ENCODE assay signal across 8 cellular contexts in genomic region chr17:39527220-39527813, GRCh38.
DNase-seq lines count a peak whose midpoint lies in the region; ATAC-seq and TF ChIP-seq lines count a peak whose summit lies in the region.

No MANE protein-coding gene starts in this region.

- ATAC-seq in HG02870 (IDR thresholded peaks at IDR 0.05; ENCODE audit: unreplicated experiment) (no peak), HG03457 (IDR thresholded peaks at IDR 0.05; ENCODE audit: unreplicated experiment) (no peak), GM21390 (IDR thresholded peaks at IDR 0.05; ENCODE audit: unreplicated experiment) (no peak)

- H3K79me2 ChIP-seq in SK-N-SH (ENCODE audit: insufficient read depth), result no peaks in the 10 kb centered on the region; the same call in 1 of the 2 replicates
- H3K79me2 ChIP-seq in hepatocyte, result no peaks in the 10 kb centered on the region

- H3K27me3 ChIP-seq in SK-N-SH (ENCODE audit: insufficient read depth) (no peaks in the 10 kb centered on the region), hepatocyte (no peaks in the 10 kb centered on the region)

- H3F3A ChIP-seq in SK-N-SH (replicated peaks; ENCODE audit: insufficient read depth), result peaks cover 22% of the 10 kb centered on the region

- H3K4me1 ChIP-seq in SK-N-SH (ENCODE audit: control insufficient read depth in 1 of 2, insufficient read depth in 2 of 2, low read depth in 1 of 2, low read length in 1 of 2) (no peaks in the 10 kb centered on the region), hepatocyte (ENCODE audit: insufficient read depth) (no peaks in the 10 kb centered on the region)

- no peak overlapping the region for H2AFZ ChIP-seq in SK-N-SH (ENCODE audit: low read depth)
- H2AFZ ChIP-seq in hepatocyte, result no peak overlapping the region

- DNase-seq in AG09319 (ENCODE audit: extremely low read depth, low read depth) (no peak), SK-N-SH (no peak), hepatocyte (ENCODE audit: low spot score) (no peak), HK-2 (ENCODE audit: unreplicated experiment) (no peak)

- H3K4me3 ChIP-seq in SK-N-SH (ENCODE audit: low read depth in 2 of 2, low read length in 1 of 2) (no peak overlapping the region), hepatocyte (no peak overlapping the region)

- POLR2A ChIA-PET in SK-N-SH (lab: Yijun Ruan, JAX), result no interaction called here

- H3K4me2 ChIP-seq in SK-N-SH (no peak overlapping the region), hepatocyte (no peak overlapping the region)

- H4K20me1 ChIP-seq in SK-N-SH (ENCODE audit: insufficient read depth) (no peaks in the 10 kb centered on the region), hepatocyte (ENCODE audit: insufficient read depth, poor library complexity, severe bottlenecking) (no peaks in the 10 kb centered on the region)

- H3K9ac ChIP-seq in SK-N-SH, result no peak overlapping the region

- peak; percentile 12; the same call in 1 of the 2 replicates for TF ChIP-seq RAD21 in SK-N-SH (IDR thresholded peaks at IDR 0.05; ENCODE audit: low read length)

- peaks cover 70 to 77% of the 10 kb centered on the region in 2 experiments for H3K36me3 ChIP-seq in SK-N-SH (replicated peaks in 1 of 2; ENCODE audit: control insufficient read depth in 1 of 2, insufficient read depth in 2 of 2, low read length in 1 of 2)
- no peaks in the 10 kb centered on the region for H3K36me3 ChIP-seq in hepatocyte (replicated peaks; ENCODE audit: insufficient read depth, low read depth)

- no peak for TF ChIP-seq EP300 in SK-N-SH (IDR thresholded peaks at IDR 0.05; ENCODE audit: borderline replicate concordance in 1 of 2, low read depth in 1 of 2, low read length in 1 of 2)

- no peaks in the 10 kb centered on the region for H3K9me2 ChIP-seq in SK-N-SH
- H3K9me2 ChIP-seq in hepatocyte (replicated peaks; ENCODE audit: insufficient read depth), result no peaks in the 10 kb centered on the region

- 94% methylated on average over 7 of the region's 7 CpGs for WGBS in SK-N-SH (ENCODE audit: low lambda C conversion rate)
- WGBS in hepatocyte (ENCODE audit: low lambda C conversion rate, missing lambda C conversion rate), result 97% methylated on average over 7 of the region's 7 CpGs

- H3K27ac ChIP-seq in SK-N-SH (ENCODE audit: low read depth in 2 of 2, low read length in 1 of 2), result no peak overlapping the region
- no peak overlapping the region for H3K27ac ChIP-seq in hepatocyte

- TF ChIP-seq CTCF in AG09319 (IDR thresholded peaks at IDR 0.05; ENCODE audit: low read depth, low read length) (peak; percentile 32), GM12874 (IDR thresholded peaks at IDR 0.05; ENCODE audit: insufficient read depth, low read depth, low read length) (peak; percentile 27; the same call in 1 of the 2 replicates), SK-N-SH (IDR thresholded peaks at IDR 0.05) (peak; percentile 59), hepatocyte (IDR thresholded peaks at IDR 0.05; ENCODE audit: poor library complexity) (peak; percentile 39)

- CTCF ChIA-PET in SK-N-SH (lab: Yijun Ruan, JAX), result interaction anchor here (1.0 to 4.1 kb wide), 4 partner anchors 21 to 262 kb away, joined by 3 to 17 read pairs (median 4); no protein-coding TSS in a partner anchor

- no peaks in the 10 kb centered on the region for H3K9me3 ChIP-seq in SK-N-SH
- H3K9me3 ChIP-seq in hepatocyte (ENCODE audit: low read depth), result no peaks in the 10 kb centered on the region

TF ChIP-seq in SK-N-SH, 30 proteins besides CTCF, POLR2A, EP300 and RAD21:
- TF ChIP-seq SMC3 (IDR thresholded peaks at IDR 0.05; ENCODE audit: low read depth, low read length), result peak; percentile 24; the same call in 1 of the 2 replicates
- no peak for TF ChIP-seq FOXM1 (IDR thresholded peaks at IDR 0.05; ENCODE audit: low read depth)
